27 cellular contexts compared by ENCODE assay signal in the genomic region with DNA sequence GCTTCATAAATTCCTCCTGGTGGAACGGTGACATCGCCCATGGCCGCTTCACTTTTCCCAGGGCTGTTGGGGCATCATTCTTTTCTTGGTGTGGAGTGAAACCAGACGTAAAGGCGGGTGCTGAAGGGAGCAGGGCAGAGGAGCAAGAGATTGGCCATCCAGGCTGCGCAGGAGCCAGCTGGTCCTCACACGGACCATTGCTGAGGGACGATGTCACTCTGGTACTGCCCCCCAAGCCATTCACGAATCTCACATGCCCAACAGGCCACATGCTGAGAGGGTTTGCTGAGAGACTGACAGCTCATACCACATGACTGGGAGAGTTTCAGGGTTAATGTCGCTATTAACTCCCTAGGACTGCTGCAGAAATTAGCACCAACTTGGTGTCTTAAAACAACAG. TPM values are rescaled to one million over a fixed set of nuclear protein-coding genes. Genes with fewer than 3 reads are reported as not detected.
DNase-seq lines count a peak whose midpoint lies in the region; ATAC-seq, FAIRE-seq and TF ChIP-seq lines count a peak whose summit lies in the region.
"Had no signal": no experiment of that assay in that cellular context is flagged by ENCODE, and none has a peak within 500 bp of the region (broad histone marks: within the 10 kb centered on the region; RNA-seq: fewer than 3 reads in every experiment).

No MANE protein-coding gene starts in this region.

- in situ Hi-C loops in K562 (cut with MboI): no loop called here

- no TSS peak for BruUV-seq in K562 (replicated peaks; lab: Mats Ljungman, UMichigan)

- H3K79me2 ChIP-seq in K562 (ENCODE audit: control insufficient read depth, insufficient read depth, low read length) (no peaks in the 10 kb centered on the region), Karpas-422 (ENCODE audit: low read length) (no peaks in the 10 kb centered on the region)

- intact Hi-C loops in K562 (cut with micrococcal nuclease): no loop called here
- intact Hi-C loops in kidney (cut with DNase I): no loop called here

- H3K27me3 ChIP-seq in H7 (ENCODE audit: control insufficient read depth, insufficient read depth, low read length) (peaks cover 1% of the 10 kb centered on the region; the same call in 1 of the 2 replicates), K562 (ENCODE audit: control insufficient read depth in 2 of 2, insufficient read depth in 2 of 2, low read length in 2 of 2) (peaks cover 40 to 81% of the 10 kb centered on the region in 2 experiments; a peak in 4 of 5 replicates), Karpas-422 (ENCODE audit: low read length) (no peaks in the 10 kb centered on the region)
- H3K27me3 ChIP-seq: BLaER1 treated with 17β-estradiol and CSF1 and Interleukin-3, amounts not matched to agents 10 nM and 100 nM; SJCRH30 had no signal

- H3K9me1 ChIP-seq in K562 (ENCODE audit: control insufficient read depth, insufficient read depth, low read length): no peaks in the 10 kb centered on the region

- no peak for TF ChIP-seq EP300 in K562 (IDR thresholded peaks at IDR 0.05; ENCODE audit: low read length)

- ATAC-seq in K562: no peak
- ATAC-seq in GM19023 (IDR thresholded peaks at IDR 0.05; ENCODE audit: unreplicated experiment): no peak
- ATAC-seq: HepG2, PC-3 had no signal

- no peak for TF ChIP-seq CTCF in K562 (IDR thresholded peaks at IDR 0.05 in 2 of 3, conservative IDR thresholded peaks at IDR 0.05 in 1 of 3; ENCODE audit: insufficient read depth in 2 of 3, low read depth in 1 of 3, low read length in 3 of 3)
- no peak for TF ChIP-seq CTCF in kidney (IDR thresholded peaks at IDR 0.05; ENCODE audit: borderline replicate concordance, extremely low read depth, insufficient read depth)

- POLR2A ChIA-PET in K562 (lab: Yijun Ruan, JAX): no interaction called here

- CTCF ChIA-PET in K562 (lab: Yijun Ruan, JAX; ENCODE audit: low intra/inter-chr PET ratio): no interaction called here

- TF ChIP-seq POLR2A in K562 (conservative IDR thresholded peaks at IDR 0.05): no peak

- no peak overlapping the region for H3K4me3 ChIP-seq in H7 (ENCODE audit: insufficient read depth, low read depth, low read length)
- no peak overlapping the region for H3K4me3 ChIP-seq in K562
- no peak overlapping the region for H3K4me3 ChIP-seq in kidney (ENCODE audit: low read length in 2 of 2)
- H3K4me3 ChIP-seq in Karpas-422 (ENCODE audit: low read length): no peak overlapping the region
- H3K4me3 ChIP-seq: BLaER1 treated with 17β-estradiol and CSF1 and Interleukin-3, amounts not matched to agents 10 nM and 100 nM; SJCRH30 had no signal

- H3K9me2 ChIP-seq in Karpas-422 (replicated peaks; ENCODE audit: insufficient read depth, low read length): no peaks in the 10 kb centered on the region

- H3K9ac ChIP-seq in K562 (ENCODE audit: insufficient read depth in 1 of 2, low read depth in 2 of 2, low read length in 2 of 2): no peak overlapping the region
- H3K9ac ChIP-seq in kidney (ENCODE audit: low read length in 2 of 2): no peak overlapping the region
- H3K9ac ChIP-seq in Karpas-422 (ENCODE audit: low read length): no peak overlapping the region
- H3K9ac ChIP-seq: BLaER1 treated with 17β-estradiol and CSF1 and Interleukin-3, amounts not matched to agents 10 nM and 100 nM had no signal

- FAIRE-seq in K562 (lab: Jason Lieb, UNC): peak; percentile 35
- FAIRE-seq in kidney (lab: Jason Lieb, UNC): no peak
- peak; percentile 82 for FAIRE-seq in urothelium cell line (lab: Jason Lieb, UNC)
- FAIRE-seq: GM18507, GM19239, H54, HepG2 had no signal

- DNase-seq in H7: peak; percentile 48
- no peak for DNase-seq in K562 (ENCODE audit: extremely low read depth in 1 of 4, low spot score in 3 of 4)
- DNase-seq in kidney: peak; percentile 38
- no peak for DNase-seq in urothelium cell line (ENCODE audit: low spot score)
- DNase-seq in HCEC 1CT: no peak
- no peak for DNase-seq in NCI-H2081 (lab: John Stamatoyannopoulos, UW)
- no peak for DNase-seq in Karpas-422
- DNase-seq: Caco-2; CD4-positive, alpha-beta memory T cell; DND-41; GDM1; KG1; NCI-H1105 treated with DMSO at 0.1 percent for 48 hours; NCI-H2081 treated with DMSO at 0.1 percent for 48 hours; NCI-H2171 treated with DMSO at 0.1 percent for 48 hours; NCI-H524 treated with DMSO at 0.1 percent for 48 hours; PC-3; SJCRH30; T-helper 1 cell had no signal

- H4K20me1 ChIP-seq in K562 (replicated peaks; ENCODE audit: control insufficient read depth, insufficient read depth, low read length) (peaks cover 9% of the 10 kb centered on the region), Karpas-422 (ENCODE audit: insufficient read depth, low read depth, low read length) (no peaks in the 10 kb centered on the region)
- H4K20me1 ChIP-seq: BLaER1 treated with 17β-estradiol and CSF1 and Interleukin-3, amounts not matched to agents 10 nM and 100 nM had no signal

- no peaks in the 10 kb centered on the region for H3K9me3 ChIP-seq in K562 (replicated peaks; ENCODE audit: control insufficient read depth, insufficient read depth, low read depth, low read length)
- H3K9me3 ChIP-seq in kidney (ENCODE audit: control insufficient read depth in 1 of 2, low read length in 2 of 2): no peaks in the 10 kb centered on the region
- H3K9me3 ChIP-seq in Karpas-422 (ENCODE audit: low read length): no peaks in the 10 kb centered on the region
- H3K9me3 ChIP-seq: BLaER1 treated with 17β-estradiol and CSF1 and Interleukin-3, amounts not matched to agents 10 nM and 100 nM; Caco-2; SJCRH30 had no signal

- H3K27ac ChIP-seq in K562 (ENCODE audit: extremely low read depth, low read depth, low read length): no peak overlapping the region
- H3K27ac ChIP-seq in kidney (ENCODE audit: low read depth in 2 of 2, low read length in 2 of 2): no peak overlapping the region
- H3K27ac ChIP-seq in Karpas-422 (ENCODE audit: low read length): no peak overlapping the region
- H3K27ac ChIP-seq: BLaER1 treated with 17β-estradiol and CSF1 and Interleukin-3, amounts not matched to agents 10 nM and 100 nM; HL-60; RWPE1; SJCRH30 had no signal

- TF ChIP-seq RAD21 in K562 (CRISPR knock-in tag; conservative IDR thresholded peaks at IDR 0.05 in 1 of 2, IDR thresholded peaks at IDR 0.05 in 1 of 2): no peak

- WGBS in K562 (ENCODE audit: insufficient coverage, low coverage, missing lambda C conversion rate): under 1% methylated on average over 10 of the region's 10 CpGs

- H3K4me2 ChIP-seq in K562 (ENCODE audit: insufficient read depth, low read length): no peak overlapping the region
- no peak overlapping the region for H3K4me2 ChIP-seq in Karpas-422 (ENCODE audit: low read depth, low read length, poor library complexity, severe bottlenecking)
- H3K4me2 ChIP-seq: BLaER1 treated with 17β-estradiol and CSF1 and Interleukin-3, amounts not matched to agents 10 nM and 100 nM had no signal

- H2AFZ ChIP-seq in K562 (ENCODE audit: low read depth, low read length): no peak overlapping the region
- no peak overlapping the region for H2AFZ ChIP-seq in Karpas-422 (ENCODE audit: low read length)

- H3K4me1 ChIP-seq in K562 (replicated peaks in 1 of 2; ENCODE audit: control insufficient read depth in 2 of 2, insufficient read depth in 2 of 2, low read length in 2 of 2) (peaks cover 0 to 4% of the 10 kb centered on the region in 2 experiments; a peak in 1 of 5 replicates), kidney (ENCODE audit: control insufficient read depth in 1 of 2, insufficient read depth in 1 of 2, low read depth in 1 of 2, low read length in 2 of 2) (no peaks in the 10 kb centered on the region), Karpas-422 (ENCODE audit: low read length) (no peaks in the 10 kb centered on the region)
- H3K4me1 ChIP-seq: Caco-2 had no signal

- H3K36me3 ChIP-seq in H7 (replicated peaks; ENCODE audit: control insufficient read depth, insufficient read depth, low read length) (no peaks in the 10 kb centered on the region), K562 (ENCODE audit: control insufficient read depth, insufficient read depth, low read length) (no peaks in the 10 kb centered on the region), kidney (ENCODE audit: control insufficient read depth in 1 of 2, insufficient read depth in 2 of 2, low read length in 2 of 2) (no peaks in the 10 kb centered on the region), Karpas-422 (ENCODE audit: insufficient read depth, low read length) (no peaks in the 10 kb centered on the region)
- H3K36me3 ChIP-seq: BLaER1 treated with 17β-estradiol and CSF1 and Interleukin-3, amounts not matched to agents 10 nM and 100 nM; SJCRH30 had no signal

TF ChIP-seq in K562, 482 proteins besides CTCF, POLR2A, EP300 and RAD21 (continues in another document):
- no peak for TF ChIP-seq CBX2 (IDR thresholded peaks at IDR 0.05; ENCODE audit: insufficient read depth, low read length, poor library complexity, severe bottlenecking)

RNA-seq across cellular contexts. Expression of a gene that starts 10.5 kb away (rescaled TPM):
- not detected in 2 replicates for total RNA-seq in H7 (2014; rRNA removed; shearing (Covaris generic))
- total RNA-seq in K562 (2011; cell fraction: chromatin; rRNA removed; ENCODE audit: low replicate concordance): not detected in 2 replicates
- not detected in 2 replicates for total RNA-seq in K562 (2011; cell fraction: nucleolus; rRNA removed)
- total RNA-seq in K562 (2011; cell fraction: nucleoplasm; rRNA removed): not detected in 2 replicates
- total RNA-seq in K562 (2014; rRNA removed) (not detected in 2 replicates), K562 (2014; rRNA removed; fragmentation: Illumina TruSeq; extraction: Trizol) (not detected in 2 replicates), K562 (2015; rRNA removed; fragmentation: Illumina TruSeq; extraction: Trizol) (not detected in 2 replicates), K562 (2021) (not detected in 2 replicates), kidney (0.63 TPM)
- polyA plus RNA-seq in K562 (2011; rRNA removed) (not detected in 2 replicates), K562 (2014; fragmentation: Illumina TruSeq; extraction: Trizol) (not detected in 2 replicates), K562 (2014; fragmentation: Nextera tagmentation; extraction: Ambion mirVana) (not detected), K562 (2014; rRNA removed) (not detected in 2 replicates), kidney (ENCODE audit: insufficient read depth, low read depth, low replicate concordance) (0.47 TPM)
- not detected in 2 replicates for polyA plus RNA-seq in K562 (2011; cell fraction: cytosol; rRNA removed)
- not detected in 2 replicates for polyA plus RNA-seq in K562 (2011; cell fraction: nucleus; rRNA removed)
- polyA plus RNA-seq in K562 (2012): not detected in 2 replicates
- not detected in 2 replicates for polyA minus RNA-seq in K562 (2011; rRNA and poly(A)+ RNA removed)
- polyA minus RNA-seq in K562 (2011; cell fraction: cytosol; rRNA and poly(A)+ RNA removed): not detected in 2 replicates
- not detected in 2 replicates for polyA minus RNA-seq in K562 (2011; cell fraction: nucleus; rRNA and poly(A)+ RNA removed)
- not detected in 2 replicates for total RNA-seq in Karpas-422 (2014; rRNA removed; shearing (Covaris generic); ENCODE audit: low replicate concordance)
- total RNA-seq: Caco-2; CD4-positive, alpha-beta memory T cell; HepG2; SJCRH30 had no signal
- polyA plus RNA-seq: CD4-positive, alpha-beta memory T cell; HepG2 had no signal

Comparison
In these comparisons a context has a peak if more than half of its experiments do, and no peak if none do; other contexts are left out.
1. DNase-seq: peak in H7 (single experiment) and kidney (single experiment); none in K562 (0 of 4), urothelium cell line (single experiment), HCEC 1CT (single experiment), NCI-H2081 (0 of 2) and Karpas-422 (single experiment).